ENCODE assay signal across 26 cellular contexts in genomic region chr7:38585551-38585950, GRCh38. TPM values are rescaled to one million over a fixed set of nuclear protein-coding genes. Genes with fewer than 3 reads are reported as not detected.
DNase-seq lines count a peak whose midpoint lies in the region; ATAC-seq and TF ChIP-seq lines count a peak whose summit lies in the region.
"Had no signal": no experiment of that assay in that cellular context is flagged by ENCODE, and none has a peak within 500 bp of the region (broad histone marks: within the 10 kb centered on the region; RNA-seq: fewer than 3 reads in every experiment).

No MANE protein-coding gene starts in this region.

- in situ Hi-C loops in G401 (cut with HindIII; ENCODE audit: low sequenced_read_pairs), result no loop called here

- DNase-seq in G401 (ENCODE audit: low spot score), result peak; percentile 55
- DNase-seq in ascending aorta (ENCODE audit: low spot score in 2 of 2), result no peak
- peak; percentile 43 for DNase-seq in inferior parietal cortex (ENCODE audit: extremely low spot score)
- DNase-seq in posterior cingulate gyrus, result no peak
- DNase-seq in Ammon's horn (ENCODE audit: low spot score), result no peak
- DNase-seq: Caco-2; CD8-positive, alpha-beta T cell; GF-D8; NCI-H1048; NCI-H1417; NCI-H1694 treated with DMSO at 0.1 percent for 48 hours; NCI-H2081; NCI-H510A; NCI-H69; SHP77 had no signal

- TF ChIP-seq CTCF in ascending aorta (IDR thresholded peaks at IDR 0.05), result no peak

- no peaks in the 10 kb centered on the region for H3K27me3 ChIP-seq in ascending aorta

- intact Hi-C loops in ascending aorta (cut with DNase I) (no loop called here), posterior cingulate gyrus (cut with DNase I) (no loop called here)

- ATAC-seq in HG03095 (IDR thresholded peaks at IDR 0.05; ENCODE audit: unreplicated experiment), result no peak
- ATAC-seq: A549; CD8-positive, alpha-beta T cell; HCT116; Panc1 had no signal

- no peaks in the 10 kb centered on the region for H3K36me3 ChIP-seq in ascending aorta

- peak overlapping the region in 1 of 2 donors; percentile 18 for H3K4me3 ChIP-seq in ascending aorta
- H3K4me3 ChIP-seq: A549 had no signal

- H3K9me3 ChIP-seq in ascending aorta, result no peaks in the 10 kb centered on the region
- H3K9me3 ChIP-seq: A549, Caco-2 had no signal

- H3K27ac ChIP-seq in ascending aorta (peak overlapping the region; percentile 71 to 72), temporal lobe (ENCODE audit: low read depth, low read length) (peak overlapping the region; percentile 23)
- H3K27ac ChIP-seq: A549, C4-2B, HL-60, RWPE1 had no signal

- peaks cover 5 to 14% of the 10 kb centered on the region in 2 donors for H3K4me1 ChIP-seq in ascending aorta
- H3K4me1 ChIP-seq: A549, Caco-2 had no signal

RNA-seq across cellular contexts. Expression of gene AMPH, which starts 45.6 kb away (rescaled TPM):
- total RNA-seq in G401 (2014; rRNA removed; shearing (Covaris generic)), result not detected in 2 replicates
- total RNA-seq in ascending aorta (22.1 TPM), temporal lobe (47.0 TPM)
- total RNA-seq: B cell; Caco-2; CD8-positive, alpha-beta T cell; OCI-LY7; SK-MEL-5 had no signal

Comparison
In these comparisons a context has a peak if more than half of its experiments do, and no peak if none do; other contexts are left out.
1. DNase-seq: peak in G401 (single experiment) and inferior parietal cortex (single experiment); none in ascending aorta (0 of 2), posterior cingulate gyrus (0 of 10) and Ammon's horn (single experiment).
2. RNA of gene AMPH, which starts 45.6 kb away (total RNA-seq): 47.0 TPM in temporal lobe (single experiment) and 22.1 TPM in ascending aorta (single experiment); not detected in G401; every median in the first group is over 10 times any median in the second.